In genomic region chr17:4721203-4722135, GRCh38 we compare ENCODE assay signal across 1 cellular context.
A peak's percentile ranks its signal among the peaks of the same experiment; 100 is the strongest.
TF ChIP-seq lines count a peak whose summit lies in the region.

No MANE protein-coding gene starts in this region.

TF ChIP-seq in K562, 482 proteins besides CTCF, POLR2A, EP300 and RAD21 (continued from another document):
- TF ChIP-seq, protein P1, sequence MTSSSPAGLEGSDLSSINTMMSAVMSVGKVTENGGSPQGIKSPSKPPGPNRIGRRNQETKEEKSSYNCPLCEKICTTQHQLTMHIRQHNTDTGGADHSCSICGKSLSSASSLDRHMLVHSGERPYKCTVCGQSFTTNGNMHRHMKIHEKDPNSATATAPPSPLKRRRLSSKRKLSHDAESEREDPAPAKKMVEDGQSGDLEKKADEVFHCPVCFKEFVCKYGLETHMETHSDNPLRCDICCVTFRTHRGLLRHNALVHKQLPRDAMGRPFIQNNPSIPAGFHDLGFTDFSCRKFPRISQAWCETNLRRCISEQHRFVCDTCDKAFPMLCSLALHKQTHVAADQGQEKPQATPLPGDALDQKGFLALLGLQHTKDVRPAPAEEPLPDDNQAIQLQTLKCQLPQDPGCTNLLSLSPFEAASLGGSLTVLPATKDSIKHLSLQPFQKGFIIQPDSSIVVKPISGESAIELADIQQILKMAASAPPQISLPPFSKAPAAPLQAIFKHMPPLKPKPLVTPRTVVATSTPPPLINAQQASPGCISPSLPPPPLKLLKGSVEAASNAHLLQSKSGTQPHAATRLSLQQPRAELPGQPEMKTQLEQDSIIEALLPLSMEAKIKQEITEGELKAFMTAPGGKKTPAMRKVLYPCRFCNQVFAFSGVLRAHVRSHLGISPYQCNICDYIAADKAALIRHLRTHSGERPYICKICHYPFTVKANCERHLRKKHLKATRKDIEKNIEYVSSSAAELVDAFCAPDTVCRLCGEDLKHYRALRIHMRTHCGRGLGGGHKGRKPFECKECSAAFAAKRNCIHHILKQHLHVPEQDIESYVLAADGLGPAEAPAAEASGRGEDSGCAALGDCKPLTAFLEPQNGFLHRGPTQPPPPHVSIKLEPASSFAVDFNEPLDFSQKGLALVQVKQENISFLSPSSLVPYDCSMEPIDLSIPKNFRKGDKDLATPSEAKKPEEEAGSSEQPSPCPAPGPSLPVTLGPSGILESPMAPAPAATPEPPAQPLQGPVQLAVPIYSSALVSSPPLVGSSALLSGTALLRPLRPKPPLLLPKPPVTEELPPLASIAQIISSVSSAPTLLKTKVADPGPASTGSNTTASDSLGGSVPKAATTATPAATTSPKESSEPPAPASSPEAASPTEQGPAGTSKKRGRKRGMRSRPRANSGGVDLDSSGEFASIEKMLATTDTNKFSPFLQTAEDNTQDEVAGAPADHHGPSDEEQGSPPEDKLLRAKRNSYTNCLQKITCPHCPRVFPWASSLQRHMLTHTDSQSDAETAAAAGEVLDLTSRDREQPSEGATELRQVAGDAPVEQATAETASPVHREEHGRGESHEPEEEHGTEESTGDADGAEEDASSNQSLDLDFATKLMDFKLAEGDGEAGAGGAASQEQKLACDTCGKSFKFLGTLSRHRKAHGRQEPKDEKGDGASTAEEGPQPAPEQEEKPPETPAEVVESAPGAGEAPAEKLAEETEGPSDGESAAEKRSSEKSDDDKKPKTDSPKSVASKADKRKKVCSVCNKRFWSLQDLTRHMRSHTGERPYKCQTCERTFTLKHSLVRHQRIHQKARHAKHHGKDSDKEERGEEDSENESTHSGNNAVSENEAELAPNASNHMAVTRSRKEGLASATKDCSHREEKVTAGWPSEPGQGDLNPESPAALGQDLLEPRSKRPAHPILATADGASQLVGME (CRISPR knock-in tag; IDR thresholded peaks at IDR 0.05): no peak
- TF ChIP-seq, protein P2, sequence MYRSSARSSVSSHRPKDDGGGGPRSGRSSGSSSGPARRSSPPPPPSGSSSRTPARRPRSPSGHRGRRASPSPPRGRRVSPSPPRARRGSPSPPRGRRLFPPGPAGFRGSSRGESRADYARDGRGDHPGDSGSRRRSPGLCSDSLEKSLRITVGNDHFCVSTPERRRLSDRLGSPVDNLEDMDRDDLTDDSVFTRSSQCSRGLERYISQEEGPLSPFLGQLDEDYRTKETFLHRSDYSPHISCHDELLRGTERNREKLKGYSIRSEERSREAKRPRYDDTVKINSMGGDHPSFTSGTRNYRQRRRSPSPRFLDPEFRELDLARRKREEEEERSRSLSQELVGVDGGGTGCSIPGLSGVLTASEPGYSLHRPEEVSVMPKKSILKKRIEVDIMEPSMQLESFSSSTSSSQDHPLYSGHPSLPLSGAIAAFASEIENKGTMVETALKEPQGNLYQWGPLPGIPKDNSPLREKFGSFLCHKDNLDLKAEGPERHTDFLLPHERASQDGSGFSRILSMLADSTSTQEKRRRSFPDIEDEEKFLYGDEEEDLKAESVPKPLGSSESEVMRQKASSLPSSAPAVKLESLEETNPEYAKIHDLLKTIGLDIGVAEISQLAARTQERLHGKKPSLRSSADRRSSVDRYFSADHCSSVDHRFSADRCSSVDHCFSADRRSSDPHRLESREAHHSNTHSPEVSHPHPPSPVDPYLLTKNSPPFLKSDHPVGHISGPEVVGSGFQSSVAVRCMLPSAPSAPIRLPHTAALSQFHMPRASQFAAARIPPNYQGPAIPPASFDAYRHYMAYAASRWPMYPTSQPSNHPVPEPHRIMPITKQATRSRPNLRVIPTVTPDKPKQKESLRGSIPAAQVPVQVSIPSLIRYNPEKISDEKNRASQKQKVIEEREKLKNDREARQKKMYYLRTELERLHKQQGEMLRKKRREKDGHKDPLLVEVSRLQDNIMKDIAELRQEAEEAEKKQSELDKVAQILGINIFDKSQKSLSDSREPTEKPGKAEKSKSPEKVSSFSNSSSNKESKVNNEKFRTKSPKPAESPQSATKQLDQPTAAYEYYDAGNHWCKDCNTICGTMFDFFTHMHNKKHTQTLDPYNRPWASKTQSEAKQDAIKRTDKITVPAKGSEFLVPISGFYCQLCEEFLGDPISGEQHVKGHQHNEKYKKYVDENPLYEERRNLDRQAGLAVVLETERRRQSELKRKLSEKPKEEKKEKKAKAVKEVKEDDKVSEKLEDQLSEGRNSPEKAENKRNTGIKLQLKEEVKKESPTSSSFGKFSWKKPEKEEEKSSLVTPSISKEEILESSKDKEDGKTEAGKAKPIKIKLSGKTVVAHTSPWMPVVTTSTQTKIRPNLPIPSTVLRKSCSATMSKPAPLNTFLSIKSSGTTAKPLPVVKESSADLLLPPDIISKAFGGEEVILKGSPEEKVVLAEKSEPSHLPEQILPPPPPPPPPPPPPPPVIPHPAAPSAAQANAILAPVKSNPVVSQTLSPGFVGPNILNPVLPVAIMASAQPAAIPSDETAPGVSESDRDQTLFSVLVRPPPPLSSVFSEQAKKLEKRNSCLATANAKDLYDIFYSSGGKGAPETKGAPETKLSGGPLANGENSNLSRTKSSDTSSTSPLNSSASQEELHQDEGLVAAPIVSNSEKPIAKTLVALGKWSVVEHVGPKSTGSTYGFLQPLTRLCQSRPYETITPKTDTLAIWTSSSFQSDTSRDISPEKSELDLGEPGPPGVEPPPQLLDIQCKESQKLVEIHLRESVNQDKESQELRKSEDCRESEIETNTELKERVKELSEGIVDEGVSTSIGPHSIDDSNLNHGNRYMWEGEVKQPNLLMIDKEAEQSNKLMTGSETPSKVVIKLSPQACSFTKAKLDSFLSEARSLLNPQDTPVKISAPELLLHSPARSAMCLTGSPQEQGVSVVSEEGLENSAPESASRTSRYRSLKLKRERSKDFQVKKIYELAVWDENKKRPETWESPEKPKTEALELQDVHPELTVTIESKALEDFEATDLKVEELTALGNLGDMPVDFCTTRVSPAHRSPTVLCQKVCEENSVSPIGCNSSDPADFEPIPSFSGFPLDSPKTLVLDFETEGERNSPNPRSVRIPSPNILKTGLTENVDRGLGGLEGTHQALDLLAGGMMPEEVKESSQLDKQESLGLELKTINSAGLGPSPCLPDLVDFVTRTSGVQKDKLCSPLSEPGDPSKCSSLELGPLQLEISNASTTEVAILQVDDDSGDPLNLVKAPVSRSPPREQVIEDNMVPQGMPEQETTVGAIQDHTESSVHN (IDR thresholded peaks at IDR 0.05; ENCODE audit: borderline replicate concordance in 1 of 2, low read depth in 1 of 2): peak in 1 of 2 experiments; percentile 94; a peak in 2 of 4 replicates
- peak; percentile 94 to 97 for TF ChIP-seq FOXA3 (CRISPR knock-in tag; conservative IDR thresholded peaks at IDR 0.05 in 1 of 2, IDR thresholded peaks at IDR 0.05 in 1 of 2)
- TF ChIP-seq FOXP4 (CRISPR knock-in tag; IDR thresholded peaks at IDR 0.05; ENCODE audit: borderline replicate concordance): peak; percentile 88; the same call in 1 of the 2 replicates
- TF ChIP-seq DMBX1 (CRISPR knock-in tag; IDR thresholded peaks at IDR 0.05; ENCODE audit: borderline replicate concordance): peak; percentile 46; the same call in 1 of the 2 replicates
- no peak for TF ChIP-seq POU5F1 (IDR thresholded peaks at IDR 0.05; ENCODE audit: borderline replicate concordance, low read depth, low read length, partially characterized antibody)
- TF ChIP-seq ELK1 (CRISPR knock-in tag; IDR thresholded peaks at IDR 0.05): no peak
- TF ChIP-seq ZNF408 (CRISPR knock-in tag; IDR thresholded peaks at IDR 0.05; ENCODE audit: low read depth): no peak
- peak; percentile 84 for TF ChIP-seq NCOR1 (IDR thresholded peaks at IDR 0.05)
- TF ChIP-seq, protein P3, sequence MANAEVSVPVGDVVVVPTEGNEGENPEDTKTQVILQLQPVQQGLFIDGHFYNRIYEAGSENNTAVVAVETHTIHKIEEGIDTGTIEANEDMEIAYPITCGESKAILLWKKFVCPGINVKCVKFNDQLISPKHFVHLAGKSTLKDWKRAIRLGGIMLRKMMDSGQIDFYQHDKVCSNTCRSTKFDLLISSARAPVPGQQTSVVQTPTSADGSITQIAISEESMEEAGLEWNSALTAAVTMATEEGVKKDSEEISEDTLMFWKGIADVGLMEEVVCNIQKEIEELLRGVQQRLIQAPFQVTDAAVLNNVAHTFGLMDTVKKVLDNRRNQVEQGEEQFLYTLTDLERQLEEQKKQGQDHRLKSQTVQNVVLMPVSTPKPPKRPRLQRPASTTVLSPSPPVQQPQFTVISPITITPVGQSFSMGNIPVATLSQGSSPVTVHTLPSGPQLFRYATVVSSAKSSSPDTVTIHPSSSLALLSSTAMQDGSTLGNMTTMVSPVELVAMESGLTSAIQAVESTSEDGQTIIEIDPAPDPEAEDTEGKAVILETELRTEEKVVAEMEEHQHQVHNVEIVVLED (CRISPR knock-in tag; IDR thresholded peaks at IDR 0.05): no peak
- no peak for TF ChIP-seq ZNF324 (CRISPR knock-in tag; IDR thresholded peaks at IDR 0.05)
- peak; percentile 44; the same call in 1 of the 2 replicates for TF ChIP-seq NCOA1 (IDR thresholded peaks at IDR 0.05; ENCODE audit: low read depth)
